Comparison of ENCODE assay signal across 9 cellular contexts in genomic region chr18:54250846-54251251, GRCh38. TPM values are rescaled to one million over a fixed set of nuclear protein-coding genes. Genes with fewer than 3 reads are reported as not detected.
DNase-seq lines count a peak whose midpoint lies in the region; ATAC-seq and TF ChIP-seq lines count a peak whose summit lies in the region.
"Had no signal": no experiment of that assay in that cellular context is flagged by ENCODE, and none has a peak within 500 bp of the region (broad histone marks: within the 10 kb centered on the region; RNA-seq: fewer than 3 reads in every experiment).

No MANE protein-coding gene starts in this region.

- no peaks in the 10 kb centered on the region for H3K9me3 ChIP-seq in breast epithelium
- H3K9me3 ChIP-seq in PC-9 (ENCODE audit: insufficient read depth, low read depth): no peaks in the 10 kb centered on the region
- H3K9me3 ChIP-seq in thyroid gland: no peaks in the 10 kb centered on the region
- H3K9me3 ChIP-seq in CD8-positive, alpha-beta memory T cell (ENCODE audit: low read length): no peaks in the 10 kb centered on the region
- no peaks in the 10 kb centered on the region for H3K9me3 ChIP-seq in endodermal cell (ENCODE audit: control insufficient read depth, low read length)

- H3K4me3 ChIP-seq in breast epithelium (no peak overlapping the region), PC-9 (no peak overlapping the region), thyroid gland (replicated peaks in 1 of 3) (no peak overlapping the region), dorsolateral prefrontal cortex (no peak overlapping the region), endodermal cell (ENCODE audit: low read length) (no peak overlapping the region)
- no peak overlapping the region for H3K4me3 ChIP-seq in CD8-positive, alpha-beta memory T cell (ENCODE audit: low read length)

- ATAC-seq in HG02885 (IDR thresholded peaks at IDR 0.05; ENCODE audit: poor library complexity, unreplicated experiment): peak; percentile 87

- H3K27me3 ChIP-seq in breast epithelium (no peaks in the 10 kb centered on the region), PC-9 (ENCODE audit: insufficient read depth, low read depth) (no peaks in the 10 kb centered on the region), thyroid gland (no peaks in the 10 kb centered on the region), dorsolateral prefrontal cortex (peaks cover 0 to 4% (median 0%) of the 10 kb centered on the region in 45 donors), endodermal cell (ENCODE audit: control insufficient read depth, insufficient read depth, low read length, poor library complexity, severe bottlenecking) (no peaks in the 10 kb centered on the region)
- H3K27me3 ChIP-seq in CD8-positive, alpha-beta memory T cell (ENCODE audit: insufficient read depth, low read length, poor library complexity, severe bottlenecking): no peaks in the 10 kb centered on the region

- DNase-seq in MCF 10A (ENCODE audit: unreplicated experiment) (peak; percentile 33), breast epithelium (ENCODE audit: low spot score in 2 of 2) (no peak), PC-9 (no peak), thyroid gland (no peak), dorsolateral prefrontal cortex (no peak), endodermal cell (no peak)
- DNase-seq in CD8-positive, alpha-beta memory T cell: no peak
- DNase-seq: activated CD4-positive, alpha-beta T cell treated with anti-CD3 and anti-CD28 coated beads for 1 hour had no signal

- no peaks in the 10 kb centered on the region for H3K9me2 ChIP-seq in PC-9 (ENCODE audit: insufficient read depth)

- H3K27ac Mint-ChIP-seq in MCF 10A (ENCODE audit: low read depth, unreplicated experiment) (no peak overlapping the region), endodermal cell (no peak overlapping the region)
- H3K27ac Mint-ChIP-seq in CD8-positive, alpha-beta memory T cell: peak overlapping the region in 2 of 8 donors; percentile 14 to 66

- CTCF ChIA-PET in MCF 10A (lab: Yijun Ruan, JAX): interaction anchor here (1.1 to 2.4 kb wide), 3 partner anchors 18 to 27 kb away, joined by 3 to 17 read pairs (median 4); partner anchors contain the start of gene POLI
- CTCF ChIA-PET in PC-9 (lab: Charles Lee): no interaction called here
- CTCF ChIA-PET in CD8-positive, alpha-beta memory T cell (lab: Charles Lee): interaction anchor here (1.1 to 1.2 kb wide), 2 partner anchors 19 to 28 kb away, joined by 3 to 4 read pairs; partner anchors contain the start of gene POLI

- H3K4me1 ChIP-seq in breast epithelium (no peaks in the 10 kb centered on the region), PC-9 (replicated peaks; ENCODE audit: insufficient read depth) (peaks cover 53% of the 10 kb centered on the region), thyroid gland (peaks cover 50 to 62% of the 10 kb centered on the region in 2 donors), endodermal cell (ENCODE audit: control insufficient read depth, insufficient read depth, low read length) (peaks cover 10% of the 10 kb centered on the region)
- H3K4me1 ChIP-seq in CD8-positive, alpha-beta memory T cell (ENCODE audit: insufficient read depth, low read length): peaks cover 14% of the 10 kb centered on the region

- H3K36me3 ChIP-seq in breast epithelium: no peaks in the 10 kb centered on the region
- no peaks in the 10 kb centered on the region for H3K36me3 ChIP-seq in PC-9 (ENCODE audit: low read depth)
- no peaks in the 10 kb centered on the region for H3K36me3 ChIP-seq in thyroid gland
- no peaks in the 10 kb centered on the region for H3K36me3 ChIP-seq in CD8-positive, alpha-beta memory T cell (ENCODE audit: insufficient read depth, low read length)
- H3K36me3 ChIP-seq in endodermal cell (ENCODE audit: control insufficient read depth, insufficient read depth, low read length): no peaks in the 10 kb centered on the region

- H3K36me3 Mint-ChIP-seq in MCF 10A (ENCODE audit: insufficient read depth, unreplicated experiment) (no peaks in the 10 kb centered on the region), endodermal cell (ENCODE audit: low read depth) (no peaks in the 10 kb centered on the region)
- no peaks in the 10 kb centered on the region for H3K36me3 Mint-ChIP-seq in CD8-positive, alpha-beta memory T cell

- H4K20me1 ChIP-seq in PC-9 (ENCODE audit: insufficient read depth): no peaks in the 10 kb centered on the region

- POLR2A ChIA-PET in MCF 10A (lab: Yijun Ruan, JAX) (interaction anchor here (0.7 to 3.6 kb wide), 3 partner anchors 11 to 19 kb away, joined by 3 to 25 read pairs (median 4); partner anchors contain the start of gene POLI), PC-9 (lab: Charles Lee; ENCODE audit: unreplicated experiment) (interaction anchor here (0.8 kb wide), 1 partner anchor 17 kb away, joined by 5 read pairs; no protein-coding TSS in a partner anchor)
- POLR2A ChIA-PET in CD8-positive, alpha-beta memory T cell (lab: Charles Lee): no interaction called here

- BruUV-seq in MCF 10A (replicated peaks; lab: Mats Ljungman, UMichigan) (no TSS peak), PC-9 (replicated peaks; lab: Mats Ljungman, UMichigan) (no TSS peak)

- H3K4me1 Mint-ChIP-seq in MCF 10A (ENCODE audit: insufficient read depth, unreplicated experiment) (peaks cover 30% of the 10 kb centered on the region), endodermal cell (peaks cover 48% of the 10 kb centered on the region)
- peaks cover 2 to 19% (median 13%) of the 10 kb centered on the region in 3 donors for H3K4me1 Mint-ChIP-seq in CD8-positive, alpha-beta memory T cell

- no peaks in the 10 kb centered on the region for H3K79me2 ChIP-seq in PC-9 (ENCODE audit: low read depth)

- TF ChIP-seq CTCF in MCF 10A (IDR thresholded peaks at IDR 0.05; ENCODE audit: unreplicated experiment) (no peak), breast epithelium (IDR thresholded peaks at IDR 0.05) (no peak), PC-9 (conservative IDR thresholded peaks at IDR 0.05) (no peak), thyroid gland (IDR thresholded peaks at IDR 0.05) (no peak), dorsolateral prefrontal cortex (IDR thresholded peaks at IDR 0.05 in 54 of 56, conservative IDR thresholded peaks at IDR 0.05 in 2 of 56; ENCODE audit: low read depth in 1 of 56, partially characterized antibody in 56 of 56) (no peak), endodermal cell (conservative IDR thresholded peaks at IDR 0.05) (no peak)

- H3K9me3 Mint-ChIP-seq in MCF 10A (ENCODE audit: unreplicated experiment): no peaks in the 10 kb centered on the region
- H3K9me3 Mint-ChIP-seq in CD8-positive, alpha-beta memory T cell: no peaks in the 10 kb centered on the region
- H3K9me3 Mint-ChIP-seq in endodermal cell: peaks cover 8% of the 10 kb centered on the region

- TF ChIP-seq POLR2A in breast epithelium (IDR thresholded peaks at IDR 0.05) (no peak), thyroid gland (IDR thresholded peaks at IDR 0.05) (no peak)

- no peak overlapping the region for H2AFZ ChIP-seq in PC-9

- H3K9ac ChIP-seq in endodermal cell (ENCODE audit: extremely low read depth, low read length, poor library complexity, severe bottlenecking): no peak overlapping the region

- H3F3A ChIP-seq in PC-9 (ENCODE audit: insufficient read depth, low read depth): peaks cover 21% of the 10 kb centered on the region

- H3K27ac ChIP-seq in breast epithelium (no peak overlapping the region), PC-9 (no peak overlapping the region; the same call in 1 of the 2 replicates), thyroid gland (peak overlapping the region; percentile 62 to 98 (median 93)), dorsolateral prefrontal cortex (no peak overlapping the region), endodermal cell (ENCODE audit: low read depth, low read length) (no peak overlapping the region)
- H3K27ac ChIP-seq in CD8-positive, alpha-beta memory T cell (ENCODE audit: low read depth, low read length): no peak overlapping the region

- H3K27me3 Mint-ChIP-seq in MCF 10A (ENCODE audit: insufficient read depth, unreplicated experiment) (no peaks in the 10 kb centered on the region), endodermal cell (ENCODE audit: insufficient read depth) (no peaks in the 10 kb centered on the region)
- no peaks in the 10 kb centered on the region for H3K27me3 Mint-ChIP-seq in CD8-positive, alpha-beta memory T cell

- 0 out of 2 replicates have a peak overlapping the region, but pooled peaks have one; percentile 30 for H3K4me2 ChIP-seq in PC-9

- intact Hi-C loops in MCF 10A (cut with micrococcal nuclease): no loop called here
- intact Hi-C loops in breast epithelium (cut with DNase I; ENCODE audit: low total_unique reads): no loop called here
- intact Hi-C loops in PC-9 (cut with micrococcal nuclease; ENCODE audit: unreplicated experiment): no loop called here
- intact Hi-C loops in thyroid gland (cut with DNase I): no loop called here
- intact Hi-C loops in dorsolateral prefrontal cortex (cut with DNase I): no loop called here

- H3K4me3 Mint-ChIP-seq in MCF 10A (ENCODE audit: unreplicated experiment) (no peak overlapping the region), endodermal cell (no peak overlapping the region)
- no peak overlapping the region for H3K4me3 Mint-ChIP-seq in CD8-positive, alpha-beta memory T cell

- WGBS in thyroid gland, 2 donors: 71 to 86% methylated on average over 2 of the region's 2 CpGs
- 80 to 94% methylated on average over 1 to 2 of the region's 2 CpGs for WGBS in endodermal cell (ENCODE audit: insufficient coverage in 1 of 2, insufficient read length in 1 of 2), 2 experiments

RNA-seq across cellular contexts. Expression of gene POLI, which starts 18.5 kb away (rescaled TPM):
- 34.7 and 37.4 TPM in 2 replicates for total RNA-seq in MCF 10A (2022)
- 10 to 100 TPM; 46.9 to 67.6 (median 47.0) TPM for total RNA-seq in breast epithelium
- 11.9 and 17.6 TPM in 2 replicates for total RNA-seq in PC-9 (2021)
- 100 to 1,000 TPM in 3 of 4 donors, 10 to 100 TPM in 1; 93.4 to 152 (median 118) TPM for total RNA-seq in thyroid gland
- total RNA-seq in dorsolateral prefrontal cortex: 10 to 100 TPM; 29.3 to 71.2 (median 44.8) TPM
- 10 to 100 TPM in 1 of 2 experiments, 1 to 10 TPM in 1; 9.2 to 10.1 TPM for total RNA-seq in CD8-positive, alpha-beta memory T cell
- 3.3 TPM for polyA plus RNA-seq in CD8-positive, alpha-beta memory T cell
- total RNA-seq in endodermal cell: 10 to 100 TPM; 58.3 to 75.5 TPM
- 51.3 TPM for polyA plus RNA-seq in endodermal cell (2013, experiment 1 of 2)
- 47.6 TPM for polyA plus RNA-seq in endodermal cell (2013, experiment 2 of 2)

RNA-seq across cellular contexts. Expression of gene MBD2, which starts 26.4 kb away (rescaled TPM):
- total RNA-seq in MCF 10A (2022): 179 and 194 TPM in 2 replicates
- total RNA-seq in breast epithelium: 10 to 100 TPM; 46.2 to 61.9 (median 50.6) TPM
- 72.0 and 80.9 TPM in 2 replicates for total RNA-seq in PC-9 (2021)
- 10 to 100 TPM; 81.4 to 96.3 (median 88.8) TPM for total RNA-seq in thyroid gland
- 10 to 100 TPM; 22.9 to 55.8 (median 36.4) TPM for total RNA-seq in dorsolateral prefrontal cortex
- total RNA-seq in CD8-positive, alpha-beta memory T cell: 100 to 1,000 TPM; 195 to 201 TPM
- 27.2 TPM for polyA plus RNA-seq in CD8-positive, alpha-beta memory T cell
- total RNA-seq in endodermal cell: 10 to 100 TPM; 35.9 to 39.2 TPM
- polyA plus RNA-seq in endodermal cell (2013, experiment 1 of 2): 36.6 TPM
- polyA plus RNA-seq in endodermal cell (2013, experiment 2 of 2): 44.6 TPM

Comparison
In these comparisons a context has a peak if more than half of its experiments do, and no peak if none do; other contexts are left out.
1. H3K27ac ChIP-seq: peak in thyroid gland (3 of 3); none in breast epithelium (0 of 2), PC-9 (single experiment), dorsolateral prefrontal cortex (0 of 59), CD8-positive, alpha-beta memory T cell (single experiment) and endodermal cell (single experiment).